Comparison of ENCODE assay signal across 16 cellular contexts in the genomic region with DNA sequence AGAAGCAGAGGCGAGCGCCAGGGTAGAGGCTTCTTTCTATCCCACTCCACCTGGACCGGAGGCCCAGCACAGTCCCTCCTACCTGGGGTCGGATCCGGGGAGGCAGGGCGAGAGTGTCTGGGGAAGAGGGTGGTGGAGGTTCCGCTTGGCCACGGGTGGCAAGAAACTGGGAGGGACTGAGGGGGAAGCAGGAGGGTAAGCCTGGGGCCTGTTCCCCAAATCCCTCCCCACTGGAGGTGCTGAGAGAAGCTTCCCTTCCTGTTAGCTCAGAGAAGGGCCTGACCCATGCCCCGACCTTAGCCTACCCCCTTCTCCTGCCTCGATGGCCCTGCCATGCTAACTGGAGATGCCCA. TPM values are rescaled to one million over a fixed set of nuclear protein-coding genes. Genes with fewer than 3 reads are reported as not detected.
A peak's percentile ranks its signal among the peaks of the same experiment; 100 is the strongest.
DNase-seq lines count a peak whose midpoint lies in the region; ATAC-seq and TF ChIP-seq lines count a peak whose summit lies in the region.
"Had no signal": no experiment of that assay in that cellular context is flagged by ENCODE, and none has a peak within 500 bp of the region (broad histone marks: within the 10 kb centered on the region; RNA-seq: fewer than 3 reads in every experiment).

No MANE protein-coding gene starts in this region.

- H3K4me3 ChIP-seq in mesendoderm (ENCODE audit: low read length): no peak overlapping the region
- peak overlapping the region in 5 of 8 donors; percentile 25 to 62 (median 37) for H3K4me3 ChIP-seq in spleen
- H3K4me3 ChIP-seq in PC-3 (ENCODE audit: low read length): no peak overlapping the region
- H3K4me3 ChIP-seq: cardiac muscle cell, MG63 had no signal

- H3K4ac ChIP-seq in mesendoderm (ENCODE audit: low read depth, low read length): no peak overlapping the region

- CTCF ChIA-PET in activated B cell treated with CpG ODN at 0.5 μM for 24 hours (lab: Charles Lee): interaction anchor here (1.0 kb wide), 1 partner anchor 134 kb away, joined by 3 read pairs; no protein-coding TSS in a partner anchor
- CTCF ChIA-PET in PC-3 (lab: Charles Lee): no interaction called here

- no peaks in the 10 kb centered on the region for H3K9me3 Mint-ChIP-seq in activated B cell treated with CpG ODN at 0.5 μM for 24 hours
- no peaks in the 10 kb centered on the region for H3K9me3 Mint-ChIP-seq in stimulated activated naive B cell treated with anti-CD40 and anti-IgM and Interleukin-4, amounts not matched to agents 10 μg/mL and 1 μg/mL and 100 μg/mL, for 72 hours
- H3K9me3 Mint-ChIP-seq: activated naive CD4-positive, alpha-beta T cell treated with anti-CD3 and anti-CD28 coated beads, Interleukin-2, amount 50 U/mL, for 72 hours; T-helper 1 cell treated with Interleukin-12 subunit alpha and Interleukin-12 subunit beta and Interleukin-4 antibody, amounts not matched to agents 30 μg/mL and 1 μg/mL, for 36 hours had no signal

- no peak overlapping the region for H4K8ac ChIP-seq in mesendoderm (ENCODE audit: low read depth, low read length)

- no peak overlapping the region for H2BK120ac ChIP-seq in mesendoderm (ENCODE audit: low read depth, low read length)

- peak overlapping the region; percentile 38 for H3K4me3 Mint-ChIP-seq in activated B cell treated with CpG ODN at 0.5 μM for 24 hours
- no peak overlapping the region for H3K4me3 Mint-ChIP-seq in stimulated activated naive B cell treated with anti-CD40 and anti-IgM and Interleukin-4, amounts not matched to agents 10 μg/mL and 1 μg/mL and 100 μg/mL, for 72 hours
- H3K4me3 Mint-ChIP-seq: T-helper 1 cell treated with Interleukin-12 subunit alpha and Interleukin-12 subunit beta and Interleukin-4 antibody, amounts not matched to agents 30 μg/mL and 1 μg/mL, for 36 hours had no signal

- intact Hi-C loops in activated B cell treated with CpG ODN at 0.5 μM for 24 hours (cut with micrococcal nuclease): no loop called here
- intact Hi-C loops in spleen (cut with DNase I; ENCODE audit: low total_unique reads): no loop called here
- intact Hi-C loops in PC-3 (cut with micrococcal nuclease): loop anchor here (10.0 kb wide), 1 partner anchor 50 kb away; no protein-coding TSS in a partner anchor

- peak overlapping the region; percentile 94 for H2AK5ac ChIP-seq in mesendoderm (ENCODE audit: low read length)

- no peaks in the 10 kb centered on the region for H3K79me1 ChIP-seq in mesendoderm (ENCODE audit: low read length)

- H3K27me3 ChIP-seq in mesendoderm (ENCODE audit: insufficient read depth, low read length, poor library complexity): peaks cover 20% of the 10 kb centered on the region
- H3K27me3 ChIP-seq in spleen (replicated peaks in 1 of 7): peaks cover 0 to 57% (median 19%) of the 10 kb centered on the region in 7 donors
- H3K27me3 ChIP-seq in PC-3 (ENCODE audit: low read length): no peaks in the 10 kb centered on the region
- H3K27me3 ChIP-seq: BE2C, MG63 had no signal

- no CpG with 5 or more reads among the region's 10 CpGs for WGBS in mesendoderm (ENCODE audit: extremely low coverage, insufficient coverage, low lambda C conversion rate)
- 28 to 63% (median 47%) methylated on average over 2 to 10 of the region's 10 CpGs for WGBS in spleen, 5 donors

- H3K4me1 ChIP-seq in ES-I3 (ENCODE audit: insufficient read depth, low read length) (peaks cover 13% of the 10 kb centered on the region; the same call in 1 of the 2 replicates), mesendoderm (ENCODE audit: control insufficient read depth, low read depth, low read length) (peaks cover 1% of the 10 kb centered on the region), spleen (peaks cover 31 to 94% (median 65%) of the 10 kb centered on the region in 6 donors), PC-3 (ENCODE audit: insufficient read depth, low read length) (peaks cover 5% of the 10 kb centered on the region; the same call in 1 of the 2 replicates)

- H3K27ac Mint-ChIP-seq in activated B cell treated with CpG ODN at 0.5 μM for 24 hours: no peak overlapping the region
- no peak overlapping the region for H3K27ac Mint-ChIP-seq in stimulated activated naive B cell treated with anti-CD40 and anti-IgM and Interleukin-4, amounts not matched to agents 10 μg/mL and 1 μg/mL and 100 μg/mL, for 72 hours
- H3K27ac Mint-ChIP-seq: activated naive CD4-positive, alpha-beta T cell treated with anti-CD3 and anti-CD28 coated beads, Interleukin-2, amount 50 U/mL, for 72 hours; T-helper 1 cell treated with Interleukin-12 subunit alpha and Interleukin-12 subunit beta and Interleukin-4 antibody, amounts not matched to agents 30 μg/mL and 1 μg/mL, for 36 hours had no signal

- H3K9me2 ChIP-seq in PC-3 (replicated peaks; ENCODE audit: low read length): no peaks in the 10 kb centered on the region

- H3K27me3 Mint-ChIP-seq in activated B cell treated with CpG ODN at 0.5 μM for 24 hours: peaks cover 20% of the 10 kb centered on the region
- H3K27me3 Mint-ChIP-seq in stimulated activated naive B cell treated with anti-CD40 and anti-IgM and Interleukin-4, amounts not matched to agents 10 μg/mL and 1 μg/mL and 100 μg/mL, for 72 hours: peaks cover 45 to 63% of the 10 kb centered on the region in 2 donors

- no peak overlapping the region for H4K5ac ChIP-seq in mesendoderm (ENCODE audit: low read length)

- no peak overlapping the region for H2BK5ac ChIP-seq in mesendoderm (ENCODE audit: low read length)

- H3K18ac ChIP-seq in mesendoderm (ENCODE audit: low read length): no peak overlapping the region

- no peaks in the 10 kb centered on the region for H3K36me3 ChIP-seq in ES-I3 (ENCODE audit: insufficient read depth, low read length)
- no peaks in the 10 kb centered on the region for H3K36me3 ChIP-seq in mesendoderm (ENCODE audit: control insufficient read depth, insufficient read depth, low read length)
- no peaks in the 10 kb centered on the region for H3K36me3 ChIP-seq in spleen
- no peaks in the 10 kb centered on the region for H3K36me3 ChIP-seq in PC-3 (ENCODE audit: low read depth, low read length)
- H3K36me3 ChIP-seq: BE2C, cardiac muscle cell, MG63 had no signal

- H3K9me3 ChIP-seq in ES-I3 (ENCODE audit: control insufficient read depth, insufficient read depth, low read length) (no peaks in the 10 kb centered on the region), spleen (no peaks in the 10 kb centered on the region), PC-3 (ENCODE audit: low read length) (no peaks in the 10 kb centered on the region)
- H3K9me3 ChIP-seq: BE2C, MG63 had no signal

- DNase-seq in activated B cell treated with CpG ODN at 0.5 μM for 24 hours (no peak), mesendoderm (no peak), spleen (no peak), NCI-H748 treated with DMSO at 0.1 percent for 48 hours (lab: John Stamatoyannopoulos, UW) (no peak), PC-3 (no peak)
- no peak for DNase-seq in effector CD4-positive, alpha-beta T cell
- DNase-seq in stimulated activated naive B cell treated with anti-CD40 and anti-IgM and Interleukin-4, amounts not matched to agents 10 μg/mL and 1 μg/mL and 100 μg/mL, for 72 hours: no peak
- DNase-seq: foreskin melanocyte; NCI-H2029; stimulated activated CD4-positive, alpha-beta T cell treated with anti-CD3 and anti-CD28 coated beads, Interleukin-4, amount 100 ng/mL, for 1 hour had no signal

- no peak for ATAC-seq in activated B cell treated with CpG ODN at 0.5 μM for 24 hours (ENCODE audit: low read depth)
- no peak for ATAC-seq in PC-3
- ATAC-seq in stimulated activated naive B cell treated with anti-CD40 and anti-IgM and Interleukin-4, amounts not matched to agents 10 μg/mL and 1 μg/mL and 100 μg/mL, for 72 hours (replicated peaks): no peak
- ATAC-seq: activated naive CD4-positive, alpha-beta T cell treated with anti-CD3 and anti-CD28 coated beads, Interleukin-2, amount 50 U/mL, for 72 hours had no signal

- H3K36me3 Mint-ChIP-seq in activated B cell treated with CpG ODN at 0.5 μM for 24 hours (ENCODE audit: low read depth): no peaks in the 10 kb centered on the region
- H3K36me3 Mint-ChIP-seq in stimulated activated naive B cell treated with anti-CD40 and anti-IgM and Interleukin-4, amounts not matched to agents 10 μg/mL and 1 μg/mL and 100 μg/mL, for 72 hours: no peaks in the 10 kb centered on the region
- H3K36me3 Mint-ChIP-seq: activated naive CD4-positive, alpha-beta T cell treated with anti-CD3 and anti-CD28 coated beads, Interleukin-2, amount 50 U/mL, for 72 hours had no signal

- no peak for TF ChIP-seq CTCF in activated B cell treated with CpG ODN at 0.5 μM for 24 hours (IDR thresholded peaks at IDR 0.05)
- no peak for TF ChIP-seq CTCF in spleen (IDR thresholded peaks at IDR 0.05 in 8 of 11, conservative IDR thresholded peaks at IDR 0.05 in 3 of 11)
- TF ChIP-seq CTCF in PC-3 (conservative IDR thresholded peaks at IDR 0.05; ENCODE audit: low read depth, low read length): no peak

- peak overlapping the region; percentile 39; the same call in 1 of the 2 replicates for H3K9ac ChIP-seq in ES-I3 (ENCODE audit: low read depth, low read length)
- H3K9ac ChIP-seq in mesendoderm (ENCODE audit: low read length): peak overlapping the region; percentile 26
- H3K9ac ChIP-seq in PC-3 (ENCODE audit: low read length): no peak overlapping the region

- no peak overlapping the region for H3K23ac ChIP-seq in mesendoderm (ENCODE audit: low read length)

- no peak for TF ChIP-seq POLR2A in spleen (IDR thresholded peaks at IDR 0.05)

- no peak overlapping the region for H2AFZ ChIP-seq in PC-3 (ENCODE audit: low read length)

- peaks cover 19% of the 10 kb centered on the region for H3K4me1 Mint-ChIP-seq in activated B cell treated with CpG ODN at 0.5 μM for 24 hours
- H3K4me1 Mint-ChIP-seq in stimulated activated naive B cell treated with anti-CD40 and anti-IgM and Interleukin-4, amounts not matched to agents 10 μg/mL and 1 μg/mL and 100 μg/mL, for 72 hours: peaks cover 16 to 49% of the 10 kb centered on the region in 2 donors

- H3K27ac ChIP-seq in mesendoderm (ENCODE audit: low read depth, low read length) (no peak overlapping the region), spleen (peak overlapping the region in 3 of 8 donors; percentile 14 to 69 (median 61)), PC-3 (ENCODE audit: low read length) (no peak overlapping the region)
- H3K27ac ChIP-seq: cardiac muscle cell had no signal

- no peak overlapping the region for H2BK15ac ChIP-seq in mesendoderm (replicated peaks; ENCODE audit: low read depth)

- no peak overlapping the region for H3K4me2 ChIP-seq in mesendoderm (ENCODE audit: low read length)
- H3K4me2 ChIP-seq in PC-3 (ENCODE audit: low read length): no peak overlapping the region

- BruUV-seq in PC-3 (replicated peaks; lab: Mats Ljungman, UMichigan): no TSS peak

- no peaks in the 10 kb centered on the region for H3F3A ChIP-seq in PC-3 (ENCODE audit: low read length, unreplicated experiment)

- H3K79me2 ChIP-seq in mesendoderm (ENCODE audit: control insufficient read depth, insufficient read depth, low read length) (no peaks in the 10 kb centered on the region), PC-3 (ENCODE audit: low read length) (no peaks in the 10 kb centered on the region)

- peak overlapping the region; percentile 15 for H3K56ac ChIP-seq in mesendoderm (ENCODE audit: low read length)

- H4K20me1 ChIP-seq in PC-3 (ENCODE audit: low read length): no peaks in the 10 kb centered on the region

- POLR2A ChIA-PET in activated B cell treated with CpG ODN at 0.5 μM for 24 hours (lab: Charles Lee): no interaction called here
- POLR2A ChIA-PET in PC-3 (lab: Charles Lee; ENCODE audit: unreplicated experiment): no interaction called here

RNA-seq across cellular contexts. Expression of a gene that starts 1.8 kb away (rescaled TPM):
- total RNA-seq in activated B cell treated with CpG ODN at 0.5 μM for 24 hours: 0.15 TPM in 1 of 2 replicates, not detected in the other
- polyA plus RNA-seq in mesendoderm (2013, experiment 1 of 2): not detected
- not detected for polyA plus RNA-seq in mesendoderm (2013, experiment 2 of 2)
- total RNA-seq in spleen: 10 to 100 TPM in 3 of 7 donors, 1 to 10 TPM in 4; 2.5 to 13.9 (median 9.9) TPM
- 10 to 100 TPM in 1 of 3 donors, 1 to 10 TPM in 2; 5.6 to 11.4 (median 7.2) TPM for polyA plus RNA-seq in spleen
- total RNA-seq in PC-3 (2014; rRNA removed): not detected in 2 replicates
- total RNA-seq: activated naive CD4-positive, alpha-beta T cell treated with anti-CD3 and anti-CD28 coated beads, Interleukin-2, amount 50 U/mL, for 72 hours had no signal

RNA-seq across cellular contexts. Expression of a gene that starts 21.2 kb away (rescaled TPM):
- total RNA-seq in activated B cell treated with CpG ODN at 0.5 μM for 24 hours: 2.8 and 3.8 TPM in 2 replicates
- 0.72 TPM for polyA plus RNA-seq in mesendoderm (2013, experiment 1 of 2)
- polyA plus RNA-seq in mesendoderm (2013, experiment 2 of 2): 0.94 TPM
- total RNA-seq in spleen: 10 to 100 TPM in 6 of 7 donors, 1 to 10 TPM in 1; 9.5 to 31.2 (median 20.6) TPM
- 1 to 10 TPM; 2.1 to 6.0 (median 2.3) TPM for polyA plus RNA-seq in spleen
- 4.8 and 5.1 TPM in 2 replicates for total RNA-seq in PC-3 (2014; rRNA removed)

RNA-seq across cellular contexts. Expression of a gene that starts 35.8 kb away (rescaled TPM):
- total RNA-seq in activated B cell treated with CpG ODN at 0.5 μM for 24 hours: 0.49 TPM in 1 of 2 replicates, not detected in the other
- polyA plus RNA-seq in mesendoderm (2013, experiment 1 of 2): 12.9 TPM
- 13.3 TPM for polyA plus RNA-seq in mesendoderm (2013, experiment 2 of 2)
- total RNA-seq in spleen: 10 to 100 TPM in 1 of 7 donors, 1 to 10 TPM in 5, under 1 TPM in 1; 0.85 to 18.3 (median 4.7) TPM
- 1 to 10 TPM; 1.7 to 4.1 (median 2.8) TPM for polyA plus RNA-seq in spleen
- total RNA-seq in PC-3 (2014; rRNA removed): 2.4 and 8.3 TPM in 2 replicates

Comparison
In these comparisons a context has a peak if more than half of its experiments do, and no peak if none do; other contexts are left out.
1. H3K4me3 ChIP-seq: peak in spleen (5 of 8); none in mesendoderm (single experiment) and PC-3 (single experiment).